9 cellular contexts compared by ENCODE assay signal in the genomic region with DNA sequence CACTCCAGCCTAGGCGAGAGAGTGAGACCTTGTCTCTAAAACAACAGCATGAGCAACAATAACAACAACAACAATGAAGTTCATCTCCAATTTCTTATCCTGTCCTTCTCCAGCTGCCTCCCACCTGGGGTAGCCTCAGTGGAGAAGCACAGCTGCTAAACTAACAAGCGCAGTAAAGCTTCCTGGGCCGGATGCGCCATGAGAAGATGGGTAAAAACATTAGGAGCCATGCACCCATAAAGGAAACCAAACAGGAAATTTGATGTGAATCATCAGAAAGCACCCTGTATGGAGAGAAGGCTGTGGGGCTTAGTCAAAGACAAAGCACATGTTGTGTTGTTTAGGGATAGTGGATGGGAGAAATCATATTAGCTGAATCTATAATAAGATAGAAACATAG.
A peak's percentile ranks its signal among the peaks of the same experiment; 100 is the strongest.
DNase-seq lines count a peak whose midpoint lies in the region; ATAC-seq and TF ChIP-seq lines count a peak whose summit lies in the region.
"Had no signal": no experiment of that assay in that cellular context is flagged by ENCODE, and none has a peak within 500 bp of the region (broad histone marks: within the 10 kb centered on the region; RNA-seq: fewer than 3 reads in every experiment).

No MANE protein-coding gene starts in this region.

- intact Hi-C loops in natural killer cell (cut with micrococcal nuclease), result loop anchor here (10.0 kb wide), 2 partner anchors 158 to 188 kb away; no protein-coding TSS in a partner anchor
- intact Hi-C loops in Right ventricle myocardium superior (cut with DNase I), result loop anchor here (10.0 kb wide), 1 partner anchor 118 kb away; a partner anchor contains a TSS

- H3K27ac Mint-ChIP-seq in natural killer cell, result peak overlapping the region; percentile 47 to 72

- DNase-seq in activated T-cell treated with anti-CD3 and anti-CD28 coated beads for 1 hour (ENCODE audit: low read depth) (peak; percentile 34), natural killer cell (no peak), Right ventricle myocardium superior (no peak), caudate nucleus (lab: John Stamatoyannopoulos, UW) (no peak), anterior cingulate cortex (lab: John Stamatoyannopoulos, UW) (no peak)

- H3K27me3 Mint-ChIP-seq in natural killer cell (ENCODE audit: low read depth in 2 of 2), result no peaks in the 10 kb centered on the region

- H3K27ac ChIP-seq in caudate nucleus (ENCODE audit: low read depth, low read length), result no peak overlapping the region
- H3K27ac ChIP-seq: VCaP had no signal

- H3K9me3 Mint-ChIP-seq in natural killer cell, result no peaks in the 10 kb centered on the region

- no peaks in the 10 kb centered on the region for H3K36me3 Mint-ChIP-seq in natural killer cell

- no peak for TF ChIP-seq CTCF in natural killer cell (IDR thresholded peaks at IDR 0.05)

- peak overlapping the region; percentile 18 for H3K4me3 Mint-ChIP-seq in natural killer cell

- ATAC-seq in GM19025 (IDR thresholded peaks at IDR 0.05; ENCODE audit: low read depth, unreplicated experiment), result peak; percentile 43
- peak; percentile 45 for ATAC-seq in HG03460 (IDR thresholded peaks at IDR 0.05; ENCODE audit: unreplicated experiment)
- peak; percentile 47 to 55 (median 48) for ATAC-seq in natural killer cell
- ATAC-seq in HG03439 (IDR thresholded peaks at IDR 0.05; ENCODE audit: unreplicated experiment), result no peak
- no peak for ATAC-seq in Right ventricle myocardium superior (ENCODE audit: poor library complexity)

- peaks cover 58 to 63% of the 10 kb centered on the region in 2 donors for H3K4me1 Mint-ChIP-seq in natural killer cell

Comparison
In these comparisons a context has a peak if more than half of its experiments do, and no peak if none do; other contexts are left out.
1. ATAC-seq: peak in GM19025 (single experiment), HG03460 (single experiment) and natural killer cell (3 of 3); none in HG03439 (single experiment) and Right ventricle myocardium superior (single experiment).